8 cellular contexts compared by ENCODE assay signal in genomic region chr1:85061711-85062424, GRCh38.
DNase-seq lines count a peak whose midpoint lies in the region; ATAC-seq and TF ChIP-seq lines count a peak whose summit lies in the region.

No MANE protein-coding gene starts in this region.

- ATAC-seq in GM18499 (IDR thresholded peaks at IDR 0.05; ENCODE audit: insufficient read depth, unreplicated experiment) (peak; percentile 100), HG02884 (IDR thresholded peaks at IDR 0.05; ENCODE audit: unreplicated experiment) (peak; percentile 99)

- peak overlapping the region; percentile 56 for H3K4me3 ChIP-seq in WI38 (ENCODE audit: low read depth, low read length)

- DNase-seq in NCI-H2029 treated with DMSO at 0.1 percent for 48 hours (lab: John Stamatoyannopoulos, UW) (peak; percentile 95), inferior parietal cortex (ENCODE audit: extremely low spot score) (peak; percentile 94), cerebellar nuclear complex (lab: John Stamatoyannopoulos, UW) (no peak)
- DNase-seq in central memory CD4-positive, alpha-beta T cell = peak; percentile 88
- peak; percentile 65 to 76 for DNase-seq in stimulated activated CD4-positive, alpha-beta T cell treated with anti-CD3 and anti-CD28 coated beads, Interleukin-12 subunit alpha, Interleukin-12 subunit beta, amount 100 ng/mL, for 24 hours (ENCODE audit: low read depth in 2 of 2)

- no peak for TF ChIP-seq CTCF in WI38 (IDR thresholded peaks at IDR 0.05; ENCODE audit: low read depth, low read length)

Comparison
In these comparisons a context has a peak if more than half of its experiments do, and no peak if none do; other contexts are left out.
1. DNase-seq: peak in NCI-H2029 treated with DMSO at 0.1 percent for 48 hours (single experiment), central memory CD4-positive, alpha-beta T cell (single experiment), inferior parietal cortex (single experiment) and stimulated activated CD4-positive, alpha-beta T cell treated with anti-CD3 and anti-CD28 coated beads, Interleukin-12 subunit alpha, Interleukin-12 subunit beta, amount 100 ng/mL, for 24 hours (2 of 2); none in cerebellar nuclear complex (0 of 2).